1 cellular context compared by ENCODE assay signal in the genomic region with DNA sequence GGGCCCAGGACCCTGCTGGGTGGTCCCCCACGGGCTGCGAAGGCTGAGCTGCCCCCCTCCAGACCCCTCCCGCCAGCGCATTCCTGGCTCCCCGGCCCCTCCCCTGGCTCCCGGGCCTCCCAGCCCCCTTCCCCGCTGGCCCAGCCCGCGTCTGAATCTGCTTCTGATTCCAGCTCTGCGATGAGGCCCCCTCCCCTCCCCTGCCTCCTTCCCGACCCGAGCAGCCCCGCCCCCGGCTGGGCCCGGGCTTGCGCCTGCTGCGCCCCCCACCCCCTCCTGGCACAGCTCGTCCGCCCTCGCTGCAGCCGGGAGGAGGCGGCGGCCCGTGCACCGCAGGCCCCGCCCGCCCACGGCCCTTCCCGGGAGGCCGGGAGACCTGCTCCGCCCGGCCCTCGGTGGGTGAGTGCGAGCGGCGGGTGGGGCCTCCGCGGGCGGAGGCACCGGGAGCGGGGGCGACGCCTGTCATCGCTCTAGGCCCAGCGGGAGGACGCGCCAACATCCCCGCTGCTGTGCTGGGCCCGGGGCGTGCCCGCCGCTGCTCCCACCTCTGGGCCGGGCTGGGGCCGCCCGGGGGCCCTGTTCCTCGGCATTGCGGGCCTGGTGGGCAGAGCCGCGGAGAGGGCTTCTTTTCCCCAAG.
A peak's percentile ranks its signal among the peaks of the same experiment; 100 is the strongest.
TF ChIP-seq lines count a peak whose summit lies in the region.

Gene NTN3, plus strand, starts transcription at position 282 of the 637 bp plus-strand sequence. CDS start 405 bp downstream, outside the sequence.

TF ChIP-seq in K562, 482 proteins besides CTCF, POLR2A, EP300 and RAD21 (continued from another document):
- TF ChIP-seq POLR2G (IDR thresholded peaks at IDR 0.05; ENCODE audit: low read depth, low read length) (peak; percentile 63), EGR1 (conservative IDR thresholded peaks at IDR 0.05) (peak; percentile 55), UBTF (IDR thresholded peaks at IDR 0.05; ENCODE audit: borderline replicate concordance in 1 of 2, low read depth in 2 of 2, low read length in 2 of 2) (0 out of 4 replicates have a peak, but pooled peaks of 1 of the 2 experiments have one; percentile 61), MEIS2 (IDR thresholded peaks at IDR 0.05; ENCODE audit: partially characterized antibody) (peak; percentile 2), ZBTB7A (IDR thresholded peaks at IDR 0.05; ENCODE audit: borderline replicate concordance, control insufficient read depth, low read depth, low read length) (peak; percentile 25; the same call in 1 of the 2 replicates), C11orf30 (IDR thresholded peaks at IDR 0.05; ENCODE audit: low read depth) (no peak), CUX1 (CRISPR knock-in tag; IDR thresholded peaks at IDR 0.05) (no peak), DMBX1 (CRISPR knock-in tag; IDR thresholded peaks at IDR 0.05; ENCODE audit: borderline replicate concordance) (no peak)
- TF ChIP-seq, protein P1, sequence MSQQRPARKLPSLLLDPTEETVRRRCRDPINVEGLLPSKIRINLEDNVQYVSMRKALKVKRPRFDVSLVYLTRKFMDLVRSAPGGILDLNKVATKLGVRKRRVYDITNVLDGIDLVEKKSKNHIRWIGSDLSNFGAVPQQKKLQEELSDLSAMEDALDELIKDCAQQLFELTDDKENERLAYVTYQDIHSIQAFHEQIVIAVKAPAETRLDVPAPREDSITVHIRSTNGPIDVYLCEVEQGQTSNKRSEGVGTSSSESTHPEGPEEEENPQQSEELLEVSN (IDR thresholded peaks at IDR 0.05; ENCODE audit: borderline replicate concordance in 1 of 2, extremely low read depth in 1 of 2, insufficient read depth in 1 of 2, insufficient read length in 1 of 2, low read depth in 1 of 2, low read length in 1 of 2, poor library complexity in 1 of 2, severe bottlenecking in 1 of 2): peak in 1 of 2 experiments; percentile 16
